Comparison of ENCODE assay signal across 11 cellular contexts in genomic region chr5:139700711-139701693, GRCh38. TPM values are rescaled to one million over a fixed set of nuclear protein-coding genes. Genes with fewer than 3 reads are reported as not detected.
DNase-seq lines count a peak whose midpoint lies in the region; ATAC-seq, FAIRE-seq and TF ChIP-seq lines count a peak whose summit lies in the region.
"Had no signal": no experiment of that assay in that cellular context is flagged by ENCODE, and none has a peak within 500 bp of the region (broad histone marks: within the 10 kb centered on the region; RNA-seq: fewer than 3 reads in every experiment).

No MANE protein-coding gene starts in this region.

- H3K27ac ChIP-seq in endothelial cell of umbilical vein (ENCODE audit: insufficient read depth, low read depth, low read length) (no peak overlapping the region), trophoblast cell (ENCODE audit: low read depth, low read length) (peak overlapping the region; percentile 86)

- peak overlapping the region; percentile 84 for H3K18ac ChIP-seq in trophoblast cell (ENCODE audit: low read length)

- H3K36me3 ChIP-seq in endothelial cell of umbilical vein (ENCODE audit: control insufficient read depth in 2 of 2, extremely low read depth in 1 of 2, insufficient read depth in 2 of 2, low read length in 2 of 2) (no peaks in the 10 kb centered on the region), trophoblast cell (ENCODE audit: control insufficient read depth in 1 of 2, insufficient read depth in 2 of 2, low read length in 2 of 2) (no peaks in the 10 kb centered on the region)

- WGBS in trophoblast cell (ENCODE audit: extremely low coverage, insufficient coverage, insufficient read length), result no CpG with 5 or more reads among the region's 25 CpGs

- in situ Hi-C loops in GM18951 (cut with MboI; ENCODE audit: low sequenced_read_pairs, unreplicated experiment), result no loop called here

- peak overlapping the region; percentile 58 for H4K12ac ChIP-seq in trophoblast cell (ENCODE audit: low read depth, low read length)

- intact Hi-C loops in endothelial cell of umbilical vein (cut with micrococcal nuclease), result no loop called here

- H3K4me3 ChIP-seq in endothelial cell of umbilical vein (replicated peaks in 1 of 3; ENCODE audit: insufficient read depth in 1 of 3, low read depth in 1 of 3, low read length in 3 of 3) (no peak overlapping the region), trophoblast cell (ENCODE audit: low read depth, low read length) (no peak overlapping the region)

- peak overlapping the region; percentile 92 for H3K14ac ChIP-seq in trophoblast cell (ENCODE audit: low read length)

- H3K79me1 ChIP-seq in trophoblast cell (ENCODE audit: low read length), result peaks cover 62% of the 10 kb centered on the region

- TF ChIP-seq POLR2A in GM18951 (IDR thresholded peaks at IDR 0.05; ENCODE audit: extremely low read depth, insufficient read depth, insufficient read length) (peak; percentile 9), endothelial cell of umbilical vein (IDR thresholded peaks at IDR 0.05; ENCODE audit: low read depth, low read length) (no peak)

- dilution Hi-C loops in endothelial cell of umbilical vein (cut with MboI; ENCODE audit: extremely low pct_ligation_motif_present, low sequenced_read_pairs), result no loop called here

- H4K91ac ChIP-seq in trophoblast cell (ENCODE audit: low read depth, low read length), result peak overlapping the region; percentile 98

- no peak for ATAC-seq in GM18909 (IDR thresholded peaks at IDR 0.05; ENCODE audit: poor library complexity, unreplicated experiment)

- H2AFZ ChIP-seq in endothelial cell of umbilical vein (ENCODE audit: low read depth, low read length), result peak overlapping the region; percentile 20
- peak overlapping the region; percentile 50 for H2AFZ ChIP-seq in trophoblast cell (ENCODE audit: insufficient read depth, low read length, poor library complexity)

- no peaks in the 10 kb centered on the region for H4K20me1 ChIP-seq in endothelial cell of umbilical vein (replicated peaks; ENCODE audit: control insufficient read depth, extremely low read depth, insufficient read depth, low read length)

- FAIRE-seq in endothelial cell of umbilical vein (lab: Jason Lieb, UNC), result no peak
- FAIRE-seq: frontal cortex had no signal

- H3K9me3 ChIP-seq in endothelial cell of umbilical vein (replicated peaks; ENCODE audit: control insufficient read depth, insufficient read depth, low read length), result no peaks in the 10 kb centered on the region
- H3K9me3 ChIP-seq in trophoblast cell (ENCODE audit: insufficient read depth, low read depth, low read length), result peaks cover 2% of the 10 kb centered on the region

- TF ChIP-seq CTCF in endothelial cell of umbilical vein (IDR thresholded peaks at IDR 0.05; ENCODE audit: extremely low read depth in 1 of 2, insufficient read depth in 1 of 2, low read depth in 1 of 2, low read length in 2 of 2), result no peak

- H3K27me3 ChIP-seq in endothelial cell of umbilical vein (ENCODE audit: control insufficient read depth in 2 of 2, insufficient read depth in 2 of 2, low read length in 2 of 2) (peaks cover 2 to 6% of the 10 kb centered on the region in 2 experiments), trophoblast cell (ENCODE audit: insufficient read depth, low read length) (no peaks in the 10 kb centered on the region)

- POLR2A ChIA-PET in endothelial cell of umbilical vein (lab: Charles Lee), result no interaction called here

- peak overlapping the region; percentile 97 for H2BK12ac ChIP-seq in trophoblast cell (ENCODE audit: low read length)

- H3K4ac ChIP-seq in trophoblast cell (ENCODE audit: low read depth, low read length), result peak overlapping the region; percentile 83

- H3K4me1 ChIP-seq in endothelial cell of umbilical vein (ENCODE audit: control insufficient read depth, extremely low read depth, insufficient read depth, low read length) (peaks cover 6% of the 10 kb centered on the region), trophoblast cell (ENCODE audit: control insufficient read depth in 1 of 2, insufficient read depth in 2 of 2, low read length in 2 of 2) (peaks cover 46 to 53% of the 10 kb centered on the region in 2 experiments)

- peak overlapping the region; percentile 80 for H4K8ac ChIP-seq in trophoblast cell (ENCODE audit: low read depth, low read length)

- peak overlapping the region; percentile 91 for H2AK5ac ChIP-seq in trophoblast cell (ENCODE audit: low read length)

- H3K9ac ChIP-seq in endothelial cell of umbilical vein (replicated peaks; ENCODE audit: extremely low read depth, insufficient read depth, low read length) (no peak overlapping the region), trophoblast cell (ENCODE audit: low read length) (no peak overlapping the region)

- H2BK5ac ChIP-seq in trophoblast cell (ENCODE audit: low read depth, low read length, poor library complexity), result peak overlapping the region; percentile 93

- peak overlapping the region; percentile 92 for H2BK120ac ChIP-seq in trophoblast cell (ENCODE audit: insufficient read depth, low read length, poor library complexity)

- H3K4me2 ChIP-seq in endothelial cell of umbilical vein (ENCODE audit: insufficient read depth, low read length), result no peak overlapping the region
- peak overlapping the region; percentile 46 for H3K4me2 ChIP-seq in trophoblast cell (ENCODE audit: low read length)

- no peak overlapping the region for H3K23ac ChIP-seq in trophoblast cell (ENCODE audit: low read length)

- DNase-seq in NCI-H82 (lab: John Stamatoyannopoulos, UW), result peak; percentile 88
- DNase-seq in endothelial cell of umbilical vein (ENCODE audit: low read depth, low spot score), result no peak
- peak; percentile 37 to 44 for DNase-seq in trophoblast cell
- no peak for DNase-seq in mucosa of gallbladder (ENCODE audit: low spot score)
- no peak for DNase-seq in NCI-H446 treated with DMSO at 0.1 percent for 48 hours (lab: John Stamatoyannopoulos, UW)
- no peak for DNase-seq in pons (ENCODE audit: low spot score)
- DNase-seq: activated CD8-positive, alpha-beta memory T cell treated with anti-CD3 and anti-CD28 coated beads for 24 hours; MV-4-11 had no signal

- H3K79me2 ChIP-seq in endothelial cell of umbilical vein (ENCODE audit: control insufficient read depth, insufficient read depth, low read length), result no peaks in the 10 kb centered on the region
- peaks cover 15% of the 10 kb centered on the region for H3K79me2 ChIP-seq in trophoblast cell (ENCODE audit: control insufficient read depth, insufficient read depth, low read length, poor library complexity)

- CTCF ChIA-PET in endothelial cell of umbilical vein (lab: Charles Lee), result interaction anchor here (1.1 to 2.5 kb wide), 7 partner anchors 10 to 74 kb away, joined by 3 to 20 read pairs (median 7); no protein-coding TSS in a partner anchor

- BruUV-seq in endothelial cell of umbilical vein (replicated peaks; lab: Mats Ljungman, UMichigan), result no TSS peak

- H3K9me1 ChIP-seq in endothelial cell of umbilical vein (replicated peaks; ENCODE audit: control insufficient read depth, extremely low read depth, insufficient read depth, low read length), result no peaks in the 10 kb centered on the region

TF ChIP-seq in endothelial cell of umbilical vein, 7 proteins besides CTCF, POLR2A, EP300 and RAD21:
- TF ChIP-seq MAX (IDR thresholded peaks at IDR 0.05; ENCODE audit: insufficient read depth, insufficient read length) (no peak), MYC (IDR thresholded peaks at IDR 0.05; ENCODE audit: low read depth, low read length) (no peak), JUN (IDR thresholded peaks at IDR 0.05; ENCODE audit: borderline replicate concordance, insufficient read depth, insufficient read length, low read depth) (no peak), FOS (IDR thresholded peaks at IDR 0.05; ENCODE audit: borderline replicate concordance, insufficient read depth, low read length) (no peak), GATA2 (IDR thresholded peaks at IDR 0.05; ENCODE audit: insufficient read depth, insufficient read length, low read depth, low read length) (no peak), EZH2 (IDR thresholded peaks at IDR 0.05; ENCODE audit: borderline replicate concordance, low read depth, low read length, severe bottlenecking) (no peak), POLR2AphosphoS5 (IDR thresholded peaks at IDR 0.05; ENCODE audit: insufficient read depth, low read depth, low read length) (no peak)

RNA-seq across cellular contexts. Expression of gene CXXC5, which starts 52.9 kb away (rescaled TPM):
- total RNA-seq in endothelial cell of umbilical vein (2.7 and 5.9 TPM in 2 replicates), mucosa of gallbladder (71.7 TPM)
- polyA plus RNA-seq in endothelial cell of umbilical vein, result 5.5 and 8.2 TPM in 2 replicates
- 3.5 and 5.5 TPM in 2 replicates for polyA plus RNA-seq in endothelial cell of umbilical vein (2011; cell fraction: cytosol; rRNA removed)
- polyA plus RNA-seq in endothelial cell of umbilical vein (2011; cell fraction: nucleus; rRNA removed), result 2.2 and 3.2 TPM in 2 replicates
- polyA plus RNA-seq in endothelial cell of umbilical vein (2012), result 0.82 and 0.90 TPM in 2 replicates
- polyA minus RNA-seq in endothelial cell of umbilical vein, result 4.7 and 6.7 TPM in 2 replicates
- 24.9 TPM for polyA minus RNA-seq in endothelial cell of umbilical vein (2011; cell fraction: cytosol; rRNA and poly(A)+ RNA removed)
- 1.1 and 1.8 TPM in 2 replicates for polyA minus RNA-seq in endothelial cell of umbilical vein (2011; cell fraction: nucleus; rRNA and poly(A)+ RNA removed)
- 101 and 105 TPM in 2 replicates for polyA plus RNA-seq in trophoblast cell (2013)

Comparison
In these comparisons a context has a peak if more than half of its experiments do, and no peak if none do; other contexts are left out.
1. DNase-seq: peak in NCI-H82 (single experiment) and trophoblast cell (2 of 2); none in endothelial cell of umbilical vein (single experiment), mucosa of gallbladder (single experiment), NCI-H446 treated with DMSO at 0.1 percent for 48 hours (single experiment) and pons (single experiment).
2. RNA of gene CXXC5, which starts 52.9 kb away (total RNA-seq): 71.7 TPM in mucosa of gallbladder (single experiment); 2.7 to 5.9 TPM in endothelial cell of umbilical vein; every median in the first group is over 10 times any median in the second.